ENCODE assay signal across 8 cellular contexts in genomic region chr3:33798418-33799201, GRCh38. TPM values are rescaled to one million over a fixed set of nuclear protein-coding genes. Genes with fewer than 3 reads are reported as not detected.
DNase-seq lines count a peak whose midpoint lies in the region; ATAC-seq and TF ChIP-seq lines count a peak whose summit lies in the region.

TSS of gene PDCD6IP (plus strand) at chr3:33798630. CDS start at chr3:33798729, 99 bp downstream.

- peak within 1 kb of the TSS; percentile 88 to 95 (median 89) for H3K4me3 ChIP-seq in right lobe of liver

- TF ChIP-seq POLR2A in right lobe of liver (IDR thresholded peaks at IDR 0.05): peak; percentile 96

- H3K27ac ChIP-seq in right lobe of liver: peak within 1 kb of the TSS; percentile 82 to 93 (median 86)

- TF ChIP-seq CTCF in right lobe of liver (IDR thresholded peaks at IDR 0.05): peak in 3 of 4 donors; percentile 6 to 12 (median 11)

- 0% methylated on average over 17 of the region's 69 CpGs for WGBS in right lobe of liver (ENCODE audit: insufficient coverage, low coverage, low lambda C conversion rate, missing lambda C conversion rate)

- peaks cover 0 to 43% (median 16%) of the 10 kb centered on the region in 4 donors for H3K4me1 ChIP-seq in right lobe of liver

- peaks cover 0 to 2% (median 0%) of the 10 kb centered on the region in 4 donors for H3K9me3 ChIP-seq in right lobe of liver

- ATAC-seq in GM19328 (IDR thresholded peaks at IDR 0.05; ENCODE audit: unreplicated experiment) (peak; percentile 87), HG03520 (IDR thresholded peaks at IDR 0.05; ENCODE audit: unreplicated experiment) (peak; percentile 82), right lobe of liver (peak; percentile 93 to 97 (median 94))

- no peaks in the 10 kb centered on the region for H3K27me3 ChIP-seq in right lobe of liver

- no peaks in the 10 kb centered on the region for H3K36me3 ChIP-seq in right lobe of liver

- intact Hi-C loops in right lobe of liver (cut with DNase I): no loop called here

- peak; percentile 94 for DNase-seq in CD1c-positive myeloid dendritic cell (ENCODE audit: extremely low spot score)
- peak; percentile 58 for DNase-seq in NCI-H774 (lab: John Stamatoyannopoulos, UW)
- peak; percentile 90 to 92 for DNase-seq in activated CD4-positive, alpha-beta T cell treated with anti-CD3 and anti-CD28 coated beads, Interleukin-2, amount 50 U/mL, for 48 hours
- DNase-seq in dermis microvascular lymphatic vessel endothelial cell (ENCODE audit: low read depth in 2 of 2): peak; percentile 88 to 93
- DNase-seq in right lobe of liver: peak; percentile 94 to 96 (median 95)
- DNase-seq in stimulated activated CD4-positive, alpha-beta T cell treated with anti-CD3 and anti-CD28 coated beads, Interleukin-4, amount 100 ng/mL, for 4 hours: peak; percentile 85 to 88

RNA-seq across cellular contexts. Expression of gene PDCD6IP, which starts in this region (rescaled TPM):
- total RNA-seq in dermis microvascular lymphatic vessel endothelial cell (73.7 and 106 TPM in 2 replicates), right lobe of liver (100 to 1,000 TPM in 5 of 6 experiments, 10 to 100 TPM in 1; 83.0 to 140 (median 116) TPM)

Comparison
In these comparisons a context has a peak if more than half of its experiments do, and no peak if none do; other contexts are left out.
1. Peak in every context shown above with its lines: DNase-seq, ATAC-seq, H3K4me3 ChIP-seq and H3K27ac ChIP-seq.